In genomic region chr12:41932470-41932991, GRCh38 we compare ENCODE assay signal across 8 cellular contexts.
A peak's percentile ranks its signal among the peaks of the same experiment; 100 is the strongest.
DNase-seq lines count a peak whose midpoint lies in the region; ATAC-seq, FAIRE-seq and TF ChIP-seq lines count a peak whose summit lies in the region.

No MANE protein-coding gene starts in this region.

- no peaks in the 10 kb centered on the region for H3K36me3 ChIP-seq in naive thymus-derived CD4-positive, alpha-beta T cell (ENCODE audit: control insufficient read depth in 2 of 3, insufficient read depth in 3 of 3, low read length in 3 of 3)

- H3K9me3 ChIP-seq in CD4-positive, alpha-beta T cell (ENCODE audit: control insufficient read depth, low read length) = no peaks in the 10 kb centered on the region
- H3K9me3 ChIP-seq in naive thymus-derived CD4-positive, alpha-beta T cell (ENCODE audit: control insufficient read depth in 2 of 3, low read length in 3 of 3) = no peaks in the 10 kb centered on the region

- H3K27me3 Mint-ChIP-seq in CD4-positive, alpha-beta T cell = peaks cover 62% of the 10 kb centered on the region
- peaks cover 83% of the 10 kb centered on the region for H3K27me3 Mint-ChIP-seq in WTC11 (ENCODE audit: low read depth)
- H3K27me3 Mint-ChIP-seq in naive thymus-derived CD4-positive, alpha-beta T cell = peaks cover 33 to 49% (median 46%) of the 10 kb centered on the region in 5 donors

- peak; percentile 20 for FAIRE-seq in urothelium cell line (lab: Jason Lieb, UNC)

- peaks cover 20% of the 10 kb centered on the region for H3K4me1 Mint-ChIP-seq in CD4-positive, alpha-beta T cell (ENCODE audit: low read depth)
- peaks cover 15% of the 10 kb centered on the region for H3K4me1 Mint-ChIP-seq in WTC11
- H3K4me1 Mint-ChIP-seq in naive thymus-derived CD4-positive, alpha-beta T cell = peaks cover 6 to 28% (median 20%) of the 10 kb centered on the region in 7 donors

- H3K27ac Mint-ChIP-seq in CD4-positive, alpha-beta T cell = no peak overlapping the region
- no peak overlapping the region for H3K27ac Mint-ChIP-seq in WTC11
- H3K27ac Mint-ChIP-seq in naive thymus-derived CD4-positive, alpha-beta T cell = no peak overlapping the region

- no peak for ATAC-seq in CD4-positive, alpha-beta T cell (ENCODE audit: poor library complexity)
- ATAC-seq in WTC11 = peak; percentile 81
- peak; percentile 85 for ATAC-seq in naive thymus-derived CD4-positive, alpha-beta T cell

- CTCF ChIA-PET in CD4-positive, alpha-beta T cell (lab: Charles Lee) = no interaction called here
- CTCF ChIA-PET in WTC11 (lab: Charles Lee) = interaction anchor here (0.7 kb wide), 1 partner anchor 14 kb away, joined by 3 read pairs; no protein-coding TSS in a partner anchor
- CTCF ChIA-PET in naive thymus-derived CD4-positive, alpha-beta T cell (lab: Charles Lee) = no interaction called here

- H3K36me3 Mint-ChIP-seq in CD4-positive, alpha-beta T cell (ENCODE audit: low read depth) = no peaks in the 10 kb centered on the region
- H3K36me3 Mint-ChIP-seq in WTC11 = peaks cover 14% of the 10 kb centered on the region
- peaks cover 0 to 3% (median 0%) of the 10 kb centered on the region in 5 donors for H3K36me3 Mint-ChIP-seq in naive thymus-derived CD4-positive, alpha-beta T cell

- intact Hi-C loops in CD4-positive, alpha-beta T cell (cut with DNase I, micrococcal nuclease) = no loop called here
- intact Hi-C loops in naive thymus-derived CD4-positive, alpha-beta T cell (cut with micrococcal nuclease) = no loop called here

- H3K27ac ChIP-seq in CD4-positive, alpha-beta T cell (ENCODE audit: low read depth, low read length) = no peak overlapping the region
- no peak overlapping the region for H3K27ac ChIP-seq in naive thymus-derived CD4-positive, alpha-beta T cell (ENCODE audit: low read depth, low read length)

- TF ChIP-seq CTCF in CD4-positive, alpha-beta T cell (IDR thresholded peaks at IDR 0.05) = no peak
- TF ChIP-seq CTCF in GM20000 (IDR thresholded peaks at IDR 0.05; ENCODE audit: extremely low read depth, missing control alignments) (no peak), WTC11 (IDR thresholded peaks at IDR 0.05) (no peak), fibroblast of villous mesenchyme (IDR thresholded peaks at IDR 0.05; ENCODE audit: insufficient read depth, low read depth, low read length) (no peak)

- peak in 3 of 10 experiments; percentile 0 to 35 (median 1) for DNase-seq in CD4-positive, alpha-beta T cell
- DNase-seq in GM20000 (ENCODE audit: low spot score) (peak; percentile 27), NCI-H1694 (lab: John Stamatoyannopoulos, UW) (peak; percentile 53), WTC11 (ENCODE audit: low spot score) (peak; percentile 61), fibroblast of villous mesenchyme (ENCODE audit: low read depth) (peak; percentile 9), urothelium cell line (ENCODE audit: low spot score) (peak; percentile 77), epidermal melanocyte (ENCODE audit: insufficient read length, low spot score) (no peak)
- DNase-seq in naive thymus-derived CD4-positive, alpha-beta T cell = peak in 4 of 9 donors; percentile 2 to 15 (median 4)

- H3K4me3 Mint-ChIP-seq in CD4-positive, alpha-beta T cell = peak overlapping the region; percentile 81
- H3K4me3 Mint-ChIP-seq in WTC11 = peak overlapping the region; percentile 70
- H3K4me3 Mint-ChIP-seq in naive thymus-derived CD4-positive, alpha-beta T cell = peak overlapping the region; percentile 21 to 89 (median 72)

- peaks cover 28% of the 10 kb centered on the region for H3K27me3 ChIP-seq in CD4-positive, alpha-beta T cell (ENCODE audit: control insufficient read depth, insufficient read depth, low read length)
- peaks cover 0 to 2% of the 10 kb centered on the region in 2 donors for H3K27me3 ChIP-seq in naive thymus-derived CD4-positive, alpha-beta T cell (ENCODE audit: control insufficient read depth in 2 of 2, insufficient read depth in 2 of 2, low read length in 2 of 2)

- no peaks in the 10 kb centered on the region for H3K4me1 ChIP-seq in naive thymus-derived CD4-positive, alpha-beta T cell (ENCODE audit: control insufficient read depth in 2 of 2, insufficient read depth in 2 of 2, low read length in 2 of 2)

- peak overlapping the region; percentile 52 for H3K4me3 ChIP-seq in fibroblast of villous mesenchyme (ENCODE audit: low read depth, low read length)
- H3K4me3 ChIP-seq in naive thymus-derived CD4-positive, alpha-beta T cell (ENCODE audit: low read length) = peak overlapping the region; percentile 30

- POLR2A ChIA-PET in CD4-positive, alpha-beta T cell (lab: Charles Lee) = no interaction called here
- POLR2A ChIA-PET in WTC11 (lab: Charles Lee) = interaction anchor here (0.7 kb wide), 1 partner anchor 644 kb away, joined by 5 read pairs; no protein-coding TSS in a partner anchor
- POLR2A ChIA-PET in naive thymus-derived CD4-positive, alpha-beta T cell (lab: Charles Lee) = no interaction called here

- no peaks in the 10 kb centered on the region for H3K9me3 Mint-ChIP-seq in CD4-positive, alpha-beta T cell
- H3K9me3 Mint-ChIP-seq in WTC11 = peaks cover 16% of the 10 kb centered on the region
- H3K9me3 Mint-ChIP-seq in naive thymus-derived CD4-positive, alpha-beta T cell = peaks cover 0 to 4% (median 0%) of the 10 kb centered on the region in 11 donors

TF ChIP-seq in WTC11, 78 proteins besides CTCF, POLR2A, EP300 and RAD21 (continues in another document):
- TF ChIP-seq SMAD4 (CRISPR knock-in tag; IDR thresholded peaks at IDR 0.05) (no peak), ZNF423 (CRISPR knock-in tag; IDR thresholded peaks at IDR 0.05) (peak; percentile 77), TEAD1 (CRISPR knock-in tag; IDR thresholded peaks at IDR 0.05) (peak; percentile 46; the same call in 1 of the 2 replicates), JAZF1 (CRISPR knock-in tag; IDR thresholded peaks at IDR 0.05) (no peak), ETV6 (CRISPR knock-in tag; IDR thresholded peaks at IDR 0.05) (0 out of 2 replicates have a peak, but pooled peaks have one; percentile 42), KAT7 (CRISPR knock-in tag; IDR thresholded peaks at IDR 0.05; ENCODE audit: borderline replicate concordance) (no peak)
- TF ChIP-seq, protein P1, sequence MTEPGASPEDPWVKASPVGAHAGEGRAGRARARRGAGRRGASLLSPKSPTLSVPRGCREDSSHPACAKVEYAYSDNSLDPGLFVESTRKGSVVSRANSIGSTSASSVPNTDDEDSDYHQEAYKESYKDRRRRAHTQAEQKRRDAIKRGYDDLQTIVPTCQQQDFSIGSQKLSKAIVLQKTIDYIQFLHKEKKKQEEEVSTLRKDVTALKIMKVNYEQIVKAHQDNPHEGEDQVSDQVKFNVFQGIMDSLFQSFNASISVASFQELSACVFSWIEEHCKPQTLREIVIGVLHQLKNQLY (CRISPR knock-in tag; IDR thresholded peaks at IDR 0.05) = no peak
- TF ChIP-seq, protein P2, sequence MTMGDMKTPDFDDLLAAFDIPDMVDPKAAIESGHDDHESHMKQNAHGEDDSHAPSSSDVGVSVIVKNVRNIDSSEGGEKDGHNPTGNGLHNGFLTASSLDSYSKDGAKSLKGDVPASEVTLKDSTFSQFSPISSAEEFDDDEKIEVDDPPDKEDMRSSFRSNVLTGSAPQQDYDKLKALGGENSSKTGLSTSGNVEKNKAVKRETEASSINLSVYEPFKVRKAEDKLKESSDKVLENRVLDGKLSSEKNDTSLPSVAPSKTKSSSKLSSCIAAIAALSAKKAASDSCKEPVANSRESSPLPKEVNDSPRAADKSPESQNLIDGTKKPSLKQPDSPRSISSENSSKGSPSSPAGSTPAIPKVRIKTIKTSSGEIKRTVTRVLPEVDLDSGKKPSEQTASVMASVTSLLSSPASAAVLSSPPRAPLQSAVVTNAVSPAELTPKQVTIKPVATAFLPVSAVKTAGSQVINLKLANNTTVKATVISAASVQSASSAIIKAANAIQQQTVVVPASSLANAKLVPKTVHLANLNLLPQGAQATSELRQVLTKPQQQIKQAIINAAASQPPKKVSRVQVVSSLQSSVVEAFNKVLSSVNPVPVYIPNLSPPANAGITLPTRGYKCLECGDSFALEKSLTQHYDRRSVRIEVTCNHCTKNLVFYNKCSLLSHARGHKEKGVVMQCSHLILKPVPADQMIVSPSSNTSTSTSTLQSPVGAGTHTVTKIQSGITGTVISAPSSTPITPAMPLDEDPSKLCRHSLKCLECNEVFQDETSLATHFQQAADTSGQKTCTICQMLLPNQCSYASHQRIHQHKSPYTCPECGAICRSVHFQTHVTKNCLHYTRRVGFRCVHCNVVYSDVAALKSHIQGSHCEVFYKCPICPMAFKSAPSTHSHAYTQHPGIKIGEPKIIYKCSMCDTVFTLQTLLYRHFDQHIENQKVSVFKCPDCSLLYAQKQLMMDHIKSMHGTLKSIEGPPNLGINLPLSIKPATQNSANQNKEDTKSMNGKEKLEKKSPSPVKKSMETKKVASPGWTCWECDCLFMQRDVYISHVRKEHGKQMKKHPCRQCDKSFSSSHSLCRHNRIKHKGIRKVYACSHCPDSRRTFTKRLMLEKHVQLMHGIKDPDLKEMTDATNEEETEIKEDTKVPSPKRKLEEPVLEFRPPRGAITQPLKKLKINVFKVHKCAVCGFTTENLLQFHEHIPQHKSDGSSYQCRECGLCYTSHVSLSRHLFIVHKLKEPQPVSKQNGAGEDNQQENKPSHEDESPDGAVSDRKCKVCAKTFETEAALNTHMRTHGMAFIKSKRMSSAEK (CRISPR knock-in tag; IDR thresholded peaks at IDR 0.05; ENCODE audit: borderline replicate concordance) = no peak
- TF ChIP-seq, protein P3, sequence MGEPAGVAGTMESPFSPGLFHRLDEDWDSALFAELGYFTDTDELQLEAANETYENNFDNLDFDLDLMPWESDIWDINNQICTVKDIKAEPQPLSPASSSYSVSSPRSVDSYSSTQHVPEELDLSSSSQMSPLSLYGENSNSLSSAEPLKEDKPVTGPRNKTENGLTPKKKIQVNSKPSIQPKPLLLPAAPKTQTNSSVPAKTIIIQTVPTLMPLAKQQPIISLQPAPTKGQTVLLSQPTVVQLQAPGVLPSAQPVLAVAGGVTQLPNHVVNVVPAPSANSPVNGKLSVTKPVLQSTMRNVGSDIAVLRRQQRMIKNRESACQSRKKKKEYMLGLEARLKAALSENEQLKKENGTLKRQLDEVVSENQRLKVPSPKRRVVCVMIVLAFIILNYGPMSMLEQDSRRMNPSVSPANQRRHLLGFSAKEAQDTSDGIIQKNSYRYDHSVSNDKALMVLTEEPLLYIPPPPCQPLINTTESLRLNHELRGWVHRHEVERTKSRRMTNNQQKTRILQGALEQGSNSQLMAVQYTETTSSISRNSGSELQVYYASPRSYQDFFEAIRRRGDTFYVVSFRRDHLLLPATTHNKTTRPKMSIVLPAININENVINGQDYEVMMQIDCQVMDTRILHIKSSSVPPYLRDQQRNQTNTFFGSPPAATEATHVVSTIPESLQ (CRISPR knock-in tag; IDR thresholded peaks at IDR 0.05) = no peak
- TF ChIP-seq, protein P4, sequence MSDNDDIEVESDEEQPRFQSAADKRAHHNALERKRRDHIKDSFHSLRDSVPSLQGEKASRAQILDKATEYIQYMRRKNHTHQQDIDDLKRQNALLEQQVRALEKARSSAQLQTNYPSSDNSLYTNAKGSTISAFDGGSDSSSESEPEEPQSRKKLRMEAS (CRISPR knock-in tag; IDR thresholded peaks at IDR 0.05) = peak; percentile 54; the same call in 1 of the 2 replicates
